ENCODE assay signal across 29 cellular contexts in the genomic region with DNA sequence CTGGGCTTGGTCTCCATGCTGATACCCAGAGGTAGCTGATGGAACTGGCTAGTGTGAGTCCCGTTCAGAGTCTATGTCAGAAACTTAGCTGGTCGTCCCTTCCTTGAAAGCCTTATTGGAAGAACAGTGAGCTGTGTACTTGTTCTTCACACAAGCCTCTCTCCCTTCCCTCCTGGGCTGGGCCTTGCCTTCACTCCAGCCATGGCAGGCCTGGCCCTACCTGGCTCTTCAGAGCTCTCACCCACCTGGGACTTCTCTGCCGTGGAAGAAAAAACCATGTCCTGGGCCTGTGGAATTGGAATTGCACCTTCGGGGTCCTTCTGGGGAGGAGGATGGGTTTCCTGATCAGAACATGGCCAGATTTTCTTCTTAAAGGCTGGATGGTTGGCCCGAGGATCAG. TPM values are rescaled to one million over a fixed set of nuclear protein-coding genes. Genes with fewer than 3 reads are reported as not detected.
"Had no signal": no experiment of that assay in that cellular context is flagged by ENCODE, and none has a peak within 500 bp of the region (broad histone marks: within the 10 kb centered on the region; RNA-seq: fewer than 3 reads in every experiment).

No MANE protein-coding gene starts in this region.

- ATAC-seq: Panc1, WTC11 had no signal

- H3K36me3 ChIP-seq: adrenal gland, colonic mucosa, SJCRH30 had no signal

- DNase-seq: activated CD4-positive, alpha-beta T cell treated with anti-CD3 and anti-CD28 coated beads for 48 hours; activated CD4-positive, alpha-beta T cell treated with anti-CD3 and anti-CD28 coated beads, Interleukin-2, amount 50 U/mL, for 4 hours; activated CD4-positive, CD25-positive, alpha-beta regulatory T cell treated with anti-CD3 and anti-CD28 coated beads, Interleukin-2, amount 50 U/mL, for 72 hours; activated gamma-delta T cell; activated naive CD4-positive, alpha-beta T cell treated with anti-CD3 and anti-CD28 coated beads for 36 hours; activated T-cell treated with anti-CD3 and anti-CD28 coated beads for 4 hours; adrenal gland; anterior cingulate cortex; caudate nucleus; colonic mucosa; KG1; NCI-H1694 treated with DMSO at 0.1 percent for 48 hours; NCI-H2029 treated with DMSO at 0.1 percent for 48 hours; NCI-H510A treated with DMSO at 0.1 percent for 48 hours; NK-92 treated with Interleukin-12 subunit alpha and Interleukin-12 subunit beta, amount 100 ng/mL, for 24 hours; OCI-M1; Right ventricle myocardium superior; RPMI8226; SJCRH30; SK-N-SH; SW 1271 had no signal

- H3K4me3 ChIP-seq: adrenal gland, colonic mucosa, SJCRH30 had no signal

- H3K4me1 Mint-ChIP-seq: WTC11 had no signal

- H3K27ac Mint-ChIP-seq: T-helper 1 cell treated with Interleukin-12 subunit alpha and Interleukin-12 subunit beta and Interleukin-4 antibody, amounts not matched to agents 30 μg/mL and 1 μg/mL, for 36 hours; WTC11 had no signal

- H3K27me3 ChIP-seq: adrenal gland, colonic mucosa, SJCRH30 had no signal

- H3K9me3 ChIP-seq: adrenal gland, colonic mucosa, SJCRH30, SK-N-SH had no signal

- H3K27ac ChIP-seq: adrenal gland, colonic mucosa, SJCRH30 had no signal

- H3K27me3 Mint-ChIP-seq: activated naive CD8-positive, alpha-beta T cell had no signal

- H3K4me3 Mint-ChIP-seq: activated naive CD4-positive, alpha-beta T cell treated with anti-CD3 and anti-CD28 coated beads for 36 hours; IgD-negative memory B cell; T-helper 1 cell treated with Interleukin-12 subunit alpha and Interleukin-12 subunit beta and Interleukin-4 antibody, amounts not matched to agents 30 μg/mL and 1 μg/mL, for 36 hours; WTC11 had no signal

- H3K9me3 Mint-ChIP-seq: activated naive CD4-positive, alpha-beta T cell treated with anti-CD3 and anti-CD28 coated beads for 36 hours; IgD-negative memory B cell; T-helper 1 cell treated with Interleukin-12 subunit alpha and Interleukin-12 subunit beta and Interleukin-4 antibody, amounts not matched to agents 30 μg/mL and 1 μg/mL, for 36 hours had no signal

RNA-seq across cellular contexts. Expression of a gene that starts 20.3 kb away (rescaled TPM):
- total RNA-seq: cerebellum, LHCN-M2, M059J had no signal
